In the genomic region with DNA sequence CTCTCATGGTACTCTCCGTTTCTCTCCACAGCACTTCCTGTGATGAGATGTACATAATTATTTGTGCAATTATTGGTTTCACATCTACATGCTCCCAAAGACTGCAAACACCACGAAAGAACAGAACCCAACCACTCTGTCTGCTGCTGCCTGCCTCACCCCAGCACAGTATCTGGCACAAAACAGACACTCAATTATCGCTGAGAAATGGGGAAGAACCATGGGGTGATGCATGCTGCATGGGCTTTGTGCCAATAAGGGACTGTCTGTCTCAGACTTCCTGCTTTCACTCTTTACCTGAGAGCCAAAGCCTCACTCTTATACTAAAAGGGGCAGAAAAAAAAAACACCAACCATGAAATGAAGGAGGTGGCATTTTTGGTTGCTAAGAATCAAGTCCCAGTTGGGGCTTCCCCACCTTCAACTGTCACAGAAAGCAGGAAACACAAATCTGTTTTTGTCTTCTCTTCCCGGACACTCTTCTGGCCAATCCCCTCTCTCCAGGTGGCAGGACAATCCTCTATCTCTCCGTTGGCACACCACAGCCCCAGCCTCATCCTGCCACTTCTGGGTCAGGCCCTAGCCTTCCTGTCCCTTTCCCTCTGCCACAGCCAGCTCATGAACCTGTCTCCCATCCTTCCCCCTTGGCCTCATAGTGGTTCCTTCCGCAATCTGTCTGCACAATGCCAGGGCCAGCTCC, we compare ENCODE assay signal across 8 cellular contexts.
DNase-seq lines count a peak whose midpoint lies in the region; ATAC-seq and TF ChIP-seq lines count a peak whose summit lies in the region.

No MANE protein-coding gene starts in this region.

- DNase-seq in CD4-positive, CD25-positive, alpha-beta regulatory T cell: peak; percentile 42 to 84 (median 80)
- DNase-seq in activated CD4-positive, alpha-beta T cell treated with anti-CD3 and anti-CD28 coated beads for 48 hours: peak; percentile 80
- peak; percentile 74 for DNase-seq in epithelial cell of esophagus (ENCODE audit: low read depth)
- peak; percentile 23 to 55 (median 46) for DNase-seq in stimulated activated CD4-positive, alpha-beta T cell treated with anti-CD3 and anti-CD28 coated beads, TNF-alpha, amount 100 ng/mL, for 1 hour (ENCODE audit: low read depth in 3 of 3, low spot score in 1 of 3)
- DNase-seq in OCI-M2 (lab: John Stamatoyannopoulos, UW; ENCODE audit: unreplicated experiment): no peak
- no peak for DNase-seq in epidermal melanocyte (ENCODE audit: insufficient read length, low spot score)

- H3K27me3 ChIP-seq in CD4-positive, CD25-positive, alpha-beta regulatory T cell (ENCODE audit: control insufficient read depth, insufficient read depth, low read length): no peaks in the 10 kb centered on the region

- H3K27ac ChIP-seq in CD4-positive, CD25-positive, alpha-beta regulatory T cell (ENCODE audit: insufficient read depth, low read length, poor library complexity, severe bottlenecking): peak overlapping the region; percentile 94

- H3K4me3 ChIP-seq in CD4-positive, CD25-positive, alpha-beta regulatory T cell (ENCODE audit: low read depth, low read length): peak overlapping the region; percentile 78
- H3K4me3 ChIP-seq in epithelial cell of esophagus (ENCODE audit: low read length): no peak overlapping the region

- no peaks in the 10 kb centered on the region for H3K36me3 ChIP-seq in CD4-positive, CD25-positive, alpha-beta regulatory T cell (ENCODE audit: control insufficient read depth, insufficient read depth, low read length)

- no peaks in the 10 kb centered on the region for H3K36me3 Mint-ChIP-seq in CD4-positive, CD25-positive, alpha-beta regulatory T cell
- no peaks in the 10 kb centered on the region for H3K36me3 Mint-ChIP-seq in IgD-negative memory B cell

- ATAC-seq in CD4-positive, CD25-positive, alpha-beta regulatory T cell (ENCODE audit: low read depth in 2 of 2): peak; percentile 71
- peak; percentile 83 for ATAC-seq in GM21360 (IDR thresholded peaks at IDR 0.05; ENCODE audit: unreplicated experiment)

- peaks cover 13 to 49% (median 31%) of the 10 kb centered on the region in 4 donors for H3K4me1 Mint-ChIP-seq in CD4-positive, CD25-positive, alpha-beta regulatory T cell
- peaks cover 5 to 11% (median 6%) of the 10 kb centered on the region in 3 donors for H3K4me1 Mint-ChIP-seq in IgD-negative memory B cell

- no peaks in the 10 kb centered on the region for H3K9me3 ChIP-seq in CD4-positive, CD25-positive, alpha-beta regulatory T cell (ENCODE audit: control insufficient read depth in 2 of 2, low read length in 2 of 2)

- H3K4me3 Mint-ChIP-seq in CD4-positive, CD25-positive, alpha-beta regulatory T cell: peak overlapping the region; percentile 71 to 85 (median 78)
- peak overlapping the region in 3 of 4 donors; percentile 34 to 75 (median 35) for H3K4me3 Mint-ChIP-seq in IgD-negative memory B cell

- peaks cover 0 to 2% (median 0%) of the 10 kb centered on the region in 7 donors for H3K9me3 Mint-ChIP-seq in CD4-positive, CD25-positive, alpha-beta regulatory T cell
- H3K9me3 Mint-ChIP-seq in IgD-negative memory B cell: no peaks in the 10 kb centered on the region

- peak overlapping the region; percentile 96 to 99 (median 97) for H3K27ac Mint-ChIP-seq in CD4-positive, CD25-positive, alpha-beta regulatory T cell
- H3K27ac Mint-ChIP-seq in IgD-negative memory B cell: peak overlapping the region in 2 of 3 donors; percentile 88 to 92

- H3K4me1 ChIP-seq in CD4-positive, CD25-positive, alpha-beta regulatory T cell (ENCODE audit: control insufficient read depth, insufficient read depth, low read length, poor library complexity, severe bottlenecking): peaks cover 30% of the 10 kb centered on the region

- H3K27me3 Mint-ChIP-seq in CD4-positive, CD25-positive, alpha-beta regulatory T cell: peaks cover 5% of the 10 kb centered on the region
- H3K27me3 Mint-ChIP-seq in IgD-negative memory B cell: no peaks in the 10 kb centered on the region

- no peak for TF ChIP-seq CTCF in epithelial cell of esophagus (IDR thresholded peaks at IDR 0.05; ENCODE audit: insufficient read depth, low read depth, low read length, missing control alignments)

Comparison
In these comparisons a context has a peak if more than half of its experiments do, and no peak if none do; other contexts are left out.
1. DNase-seq: peak in CD4-positive, CD25-positive, alpha-beta regulatory T cell (3 of 3), activated CD4-positive, alpha-beta T cell treated with anti-CD3 and anti-CD28 coated beads for 48 hours (single experiment), epithelial cell of esophagus (single experiment) and stimulated activated CD4-positive, alpha-beta T cell treated with anti-CD3 and anti-CD28 coated beads, TNF-alpha, amount 100 ng/mL, for 1 hour (3 of 3); none in OCI-M2 (single experiment) and epidermal melanocyte (single experiment).